In the genomic region with DNA sequence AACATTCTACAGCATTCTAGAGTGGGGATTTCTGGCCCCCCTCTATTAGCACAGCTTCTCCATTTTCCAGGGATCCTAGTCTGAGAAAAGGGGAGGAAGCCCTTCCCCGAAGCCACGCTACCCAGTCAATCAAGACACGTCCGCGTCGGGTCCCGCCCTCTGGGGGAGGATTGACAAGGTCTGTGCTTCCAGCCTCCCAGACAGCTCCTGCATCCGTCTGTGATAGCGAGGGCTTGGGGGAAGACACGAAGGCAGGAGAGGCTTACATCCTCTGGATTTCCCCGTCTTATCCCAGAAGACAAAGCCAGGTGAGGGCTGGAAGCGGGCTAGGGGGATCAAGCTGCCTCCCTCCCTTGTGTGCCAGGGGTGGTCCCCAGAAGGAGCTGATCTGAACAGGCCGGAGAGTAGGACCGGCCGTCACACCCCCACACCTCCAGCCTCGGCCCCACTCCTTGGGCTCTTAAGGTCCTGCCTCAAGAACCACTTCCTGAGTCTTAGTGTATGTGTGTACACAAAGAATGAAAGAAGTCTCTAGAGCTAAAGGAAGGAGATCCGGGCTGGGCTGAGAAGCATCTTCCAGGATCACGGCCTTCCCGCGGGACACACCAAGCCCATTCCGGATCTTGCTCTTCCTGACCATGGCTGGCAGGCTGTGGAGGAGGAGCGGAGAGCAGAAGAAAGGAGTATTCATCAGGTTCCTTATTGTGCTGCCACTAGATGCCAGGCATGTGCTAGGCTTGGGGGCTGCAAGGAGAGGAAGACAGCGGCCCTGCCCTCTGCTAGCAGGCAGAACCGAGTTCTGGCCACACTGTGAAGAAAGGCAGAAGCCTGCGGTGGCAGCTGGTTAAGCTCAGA, we compare ENCODE assay signal across 8 cellular contexts. TPM values are rescaled to one million over a fixed set of nuclear protein-coding genes. Genes with fewer than 3 reads are reported as not detected.
A peak's percentile ranks its signal among the peaks of the same experiment; 100 is the strongest.
DNase-seq lines count a peak whose midpoint lies in the region; ATAC-seq and TF ChIP-seq lines count a peak whose summit lies in the region.

No MANE protein-coding gene starts in this region.

- H3K9me3 ChIP-seq in CD8-positive, alpha-beta T cell (ENCODE audit: low read length): no peaks in the 10 kb centered on the region

- CTCF ChIA-PET in CD8-positive, alpha-beta T cell (lab: Charles Lee): interaction anchor here (0.6 to 3.7 kb wide), 10 partner anchors 9 to 244 kb away, joined by 3 to 31 read pairs (median 4); a partner anchor contains a TSS
- CTCF ChIA-PET in activated CD4-positive, alpha-beta memory T cell treated with anti-CD3 and anti-CD28 coated beads, Interleukin-2, amount 10 ng/mL, durations not matched to agents 7 days and 5 days (lab: Charles Lee): interaction anchor here (0.6 to 3.0 kb wide), 13 partner anchors 8 to 204 kb away, joined by 3 to 54 read pairs (median 4); a partner anchor contains a TSS

- H3K4me1 ChIP-seq in CD8-positive, alpha-beta T cell (ENCODE audit: insufficient read depth, low read length): peaks cover 31% of the 10 kb centered on the region

- TF ChIP-seq CTCF in CD8-positive, alpha-beta T cell (IDR thresholded peaks at IDR 0.05): no peak

- peak overlapping the region; percentile 60 for H3K4me3 ChIP-seq in CD8-positive, alpha-beta T cell (ENCODE audit: low read depth, low read length)

- peaks cover 9% of the 10 kb centered on the region for H3K36me3 Mint-ChIP-seq in CD8-positive, alpha-beta T cell
- H3K36me3 Mint-ChIP-seq in activated CD4-positive, alpha-beta memory T cell treated with anti-CD3 and anti-CD28 coated beads, Interleukin-2, amount 10 ng/mL, durations not matched to agents 7 days and 5 days (ENCODE audit: low read depth): peaks cover 8% of the 10 kb centered on the region
- peaks cover 24% of the 10 kb centered on the region for H3K36me3 Mint-ChIP-seq in effector memory CD8-positive, alpha-beta T cell (ENCODE audit: insufficient read depth)

- peaks cover 45% of the 10 kb centered on the region for H3K4me1 Mint-ChIP-seq in CD8-positive, alpha-beta T cell (ENCODE audit: low read depth)
- H3K4me1 Mint-ChIP-seq in activated CD4-positive, alpha-beta memory T cell treated with anti-CD3 and anti-CD28 coated beads, Interleukin-2, amount 10 ng/mL, durations not matched to agents 7 days and 5 days: peaks cover 40% of the 10 kb centered on the region
- H3K4me1 Mint-ChIP-seq in effector memory CD8-positive, alpha-beta T cell (ENCODE audit: low read depth in 2 of 2): peaks cover 37 to 42% of the 10 kb centered on the region in 2 donors

- DNase-seq in CD8-positive, alpha-beta T cell: peak in 6 of 7 experiments; percentile 26 to 68 (median 46)
- peak; percentile 77 to 91 for DNase-seq in NCI-H526 (lab: John Stamatoyannopoulos, UW)
- peak; percentile 64 for DNase-seq in activated CD4-positive, alpha-beta memory T cell treated with anti-CD3 and anti-CD28 coated beads, Interleukin-2, amount 10 ng/mL, durations not matched to agents 7 days and 5 days
- DNase-seq in effector memory CD8-positive, alpha-beta T cell: peak in 1 of 3 experiments; percentile 28
- DNase-seq in medulla oblongata (ENCODE audit: extremely low spot score): peak; percentile 98
- DNase-seq in stimulated activated CD8-positive, alpha-beta memory T cell treated with anti-CD3 and anti-CD28 coated beads, Interleukin-2, amount 100 ng/mL, for 48 hours (ENCODE audit: low read depth in 2 of 2): peak; percentile 47 to 72

- H3K27ac Mint-ChIP-seq in CD8-positive, alpha-beta T cell: peak overlapping the region; percentile 90
- peak overlapping the region; percentile 85 for H3K27ac Mint-ChIP-seq in activated CD4-positive, alpha-beta memory T cell treated with anti-CD3 and anti-CD28 coated beads, Interleukin-2, amount 10 ng/mL, durations not matched to agents 7 days and 5 days
- H3K27ac Mint-ChIP-seq in effector memory CD8-positive, alpha-beta T cell: peak overlapping the region; percentile 82 to 92

- peak overlapping the region; percentile 86 for H3K4me3 Mint-ChIP-seq in CD8-positive, alpha-beta T cell
- H3K4me3 Mint-ChIP-seq in activated CD4-positive, alpha-beta memory T cell treated with anti-CD3 and anti-CD28 coated beads, Interleukin-2, amount 10 ng/mL, durations not matched to agents 7 days and 5 days: peak overlapping the region; percentile 87
- peak overlapping the region; percentile 88 to 90 for H3K4me3 Mint-ChIP-seq in effector memory CD8-positive, alpha-beta T cell

- no peaks in the 10 kb centered on the region for H3K36me3 ChIP-seq in CD8-positive, alpha-beta T cell (ENCODE audit: insufficient read depth, low read length)

- peak overlapping the region; percentile 45 for H3K27ac ChIP-seq in CD8-positive, alpha-beta T cell (ENCODE audit: low read depth, low read length)

- no peaks in the 10 kb centered on the region for H3K9me3 Mint-ChIP-seq in CD8-positive, alpha-beta T cell
- H3K9me3 Mint-ChIP-seq in activated CD4-positive, alpha-beta memory T cell treated with anti-CD3 and anti-CD28 coated beads, Interleukin-2, amount 10 ng/mL, durations not matched to agents 7 days and 5 days: no peaks in the 10 kb centered on the region
- H3K9me3 Mint-ChIP-seq in effector memory CD8-positive, alpha-beta T cell: no peaks in the 10 kb centered on the region

- POLR2A ChIA-PET in CD8-positive, alpha-beta T cell (lab: Charles Lee): interaction anchor here (0.6 to 2.4 kb wide), 12 partner anchors 8 to 630 kb away, joined by 3 to 16 read pairs (median 4); a partner anchor contains a TSS
- POLR2A ChIA-PET in activated CD4-positive, alpha-beta memory T cell treated with anti-CD3 and anti-CD28 coated beads, Interleukin-2, amount 10 ng/mL, durations not matched to agents 7 days and 5 days (lab: Charles Lee): interaction anchor here (0.7 to 3.0 kb wide), 18 partner anchors 8 to 374 kb away, joined by 3 to 84 read pairs (median 5); a partner anchor contains a TSS

- intact Hi-C loops in CD8-positive, alpha-beta T cell (cut with DNase I, micrococcal nuclease): loop anchor here (1.0 to 10.0 kb wide), 2 partner anchors 8 to 395 kb away; a partner anchor contains a TSS

- no peaks in the 10 kb centered on the region for H3K27me3 ChIP-seq in CD8-positive, alpha-beta T cell (ENCODE audit: insufficient read depth, low read length)

- no peaks in the 10 kb centered on the region for H3K27me3 Mint-ChIP-seq in CD8-positive, alpha-beta T cell (ENCODE audit: low read depth)
- no peaks in the 10 kb centered on the region for H3K27me3 Mint-ChIP-seq in activated CD4-positive, alpha-beta memory T cell treated with anti-CD3 and anti-CD28 coated beads, Interleukin-2, amount 10 ng/mL, durations not matched to agents 7 days and 5 days
- H3K27me3 Mint-ChIP-seq in effector memory CD8-positive, alpha-beta T cell: no peaks in the 10 kb centered on the region

- peak; percentile 54 for ATAC-seq in CD8-positive, alpha-beta T cell
- ATAC-seq in GM19328 (IDR thresholded peaks at IDR 0.05; ENCODE audit: unreplicated experiment) (peak; percentile 46), HG03442 (IDR thresholded peaks at IDR 0.05; ENCODE audit: unreplicated experiment) (peak; percentile 45)
- peak; percentile 56 for ATAC-seq in effector memory CD8-positive, alpha-beta T cell (replicated peaks)

RNA-seq across cellular contexts. Expression of a gene that starts 1.0 kb away (rescaled TPM):
- total RNA-seq in CD8-positive, alpha-beta T cell: 10 to 100 TPM; 27.0 to 33.8 TPM
- total RNA-seq in activated CD4-positive, alpha-beta memory T cell treated with anti-CD3 and anti-CD28 coated beads, Interleukin-2, amount 10 ng/mL, durations not matched to agents 7 days and 5 days: 100 to 1,000 TPM; 177 to 185 TPM

RNA-seq across cellular contexts. Expression of a gene that starts 9.6 kb away (rescaled TPM):
- 1 to 10 TPM; 5.5 to 7.8 TPM for total RNA-seq in CD8-positive, alpha-beta T cell
- 10 to 100 TPM in 1 of 2 experiments, 1 to 10 TPM in 1; 9.5 to 10.5 TPM for total RNA-seq in activated CD4-positive, alpha-beta memory T cell treated with anti-CD3 and anti-CD28 coated beads, Interleukin-2, amount 10 ng/mL, durations not matched to agents 7 days and 5 days

RNA-seq across cellular contexts. Expression of a gene that starts 13.1 kb away (rescaled TPM):
- 1 to 10 TPM; 4.3 to 4.6 TPM for total RNA-seq in CD8-positive, alpha-beta T cell
- 1 to 10 TPM; 7.2 to 7.9 TPM for total RNA-seq in activated CD4-positive, alpha-beta memory T cell treated with anti-CD3 and anti-CD28 coated beads, Interleukin-2, amount 10 ng/mL, durations not matched to agents 7 days and 5 days

RNA-seq across cellular contexts. Expression of a gene that starts 14.0 kb away (rescaled TPM):
- total RNA-seq in CD8-positive, alpha-beta T cell: 10 to 100 TPM; 29.4 to 29.6 TPM
- total RNA-seq in activated CD4-positive, alpha-beta memory T cell treated with anti-CD3 and anti-CD28 coated beads, Interleukin-2, amount 10 ng/mL, durations not matched to agents 7 days and 5 days: 100 to 1,000 TPM; 156 to 162 TPM

RNA-seq across cellular contexts. Expression of a gene that starts 22.1 kb away (rescaled TPM):
- 1 to 10 TPM; 1.0 to 1.1 TPM for total RNA-seq in CD8-positive, alpha-beta T cell
- 1 to 10 TPM; 1.9 to 2.0 TPM for total RNA-seq in activated CD4-positive, alpha-beta memory T cell treated with anti-CD3 and anti-CD28 coated beads, Interleukin-2, amount 10 ng/mL, durations not matched to agents 7 days and 5 days

Comparison
In these comparisons a context has a peak if more than half of its experiments do, and no peak if none do; other contexts are left out.
1. RNA of a gene that starts 1.0 kb away (total RNA-seq): 177 to 185 TPM in activated CD4-positive, alpha-beta memory T cell treated with anti-CD3 and anti-CD28 coated beads, Interleukin-2, amount 10 ng/mL, durations not matched to agents 7 days and 5 days; 27.0 to 33.8 TPM in CD8-positive, alpha-beta T cell; every median in the first group is over 4 times any median in the second.
2. Peak in every context shown above with its lines, with median percentiles within 50 percentile points of each other: ATAC-seq, H3K27ac Mint-ChIP-seq and H3K4me3 Mint-ChIP-seq.